Comparison of ENCODE assay signal across 1 cellular context in the genomic region with DNA sequence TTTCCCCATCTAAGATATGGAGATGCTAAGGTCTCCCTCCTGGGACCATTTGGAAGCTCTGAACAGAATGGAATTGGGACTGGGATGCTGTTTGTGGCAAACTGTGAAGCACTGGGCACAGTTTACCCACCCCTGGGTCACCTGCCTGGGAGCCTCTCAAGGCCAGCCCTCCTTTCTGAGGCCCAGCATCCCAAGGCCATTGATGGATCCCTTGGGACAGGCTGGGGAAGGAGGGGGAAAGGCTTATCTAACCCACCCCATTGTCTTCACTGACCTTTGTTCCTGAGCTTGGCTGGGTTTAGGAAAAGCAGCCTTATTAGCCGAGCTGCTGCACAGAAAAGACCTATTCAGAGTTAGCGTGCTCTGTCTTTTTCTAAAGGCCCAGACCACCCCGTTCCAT.
TF ChIP-seq lines count a peak whose summit lies in the region.

No MANE protein-coding gene starts in this region.

TF ChIP-seq in HepG2, 621 proteins besides CTCF, POLR2A, EP300 and RAD21 (continued from another document):
- TF ChIP-seq, protein P1, sequence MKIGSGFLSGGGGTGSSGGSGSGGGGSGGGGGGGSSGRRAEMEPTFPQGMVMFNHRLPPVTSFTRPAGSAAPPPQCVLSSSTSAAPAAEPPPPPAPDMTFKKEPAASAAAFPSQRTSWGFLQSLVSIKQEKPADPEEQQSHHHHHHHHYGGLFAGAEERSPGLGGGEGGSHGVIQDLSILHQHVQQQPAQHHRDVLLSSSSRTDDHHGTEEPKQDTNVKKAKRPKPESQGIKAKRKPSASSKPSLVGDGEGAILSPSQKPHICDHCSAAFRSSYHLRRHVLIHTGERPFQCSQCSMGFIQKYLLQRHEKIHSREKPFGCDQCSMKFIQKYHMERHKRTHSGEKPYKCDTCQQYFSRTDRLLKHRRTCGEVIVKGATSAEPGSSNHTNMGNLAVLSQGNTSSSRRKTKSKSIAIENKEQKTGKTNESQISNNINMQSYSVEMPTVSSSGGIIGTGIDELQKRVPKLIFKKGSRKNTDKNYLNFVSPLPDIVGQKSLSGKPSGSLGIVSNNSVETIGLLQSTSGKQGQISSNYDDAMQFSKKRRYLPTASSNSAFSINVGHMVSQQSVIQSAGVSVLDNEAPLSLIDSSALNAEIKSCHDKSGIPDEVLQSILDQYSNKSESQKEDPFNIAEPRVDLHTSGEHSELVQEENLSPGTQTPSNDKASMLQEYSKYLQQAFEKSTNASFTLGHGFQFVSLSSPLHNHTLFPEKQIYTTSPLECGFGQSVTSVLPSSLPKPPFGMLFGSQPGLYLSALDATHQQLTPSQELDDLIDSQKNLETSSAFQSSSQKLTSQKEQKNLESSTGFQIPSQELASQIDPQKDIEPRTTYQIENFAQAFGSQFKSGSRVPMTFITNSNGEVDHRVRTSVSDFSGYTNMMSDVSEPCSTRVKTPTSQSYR (CRISPR knock-in tag; IDR thresholded peaks at IDR 0.05; ENCODE audit: borderline replicate concordance): 0 out of 2 replicates have a peak, but pooled peaks have one; percentile 27
- TF ChIP-seq ZMYM4 (CRISPR knock-in tag; IDR thresholded peaks at IDR 0.05) (0 out of 2 replicates have a peak, but pooled peaks have one; percentile 15), HMG20A (CRISPR knock-in tag; IDR thresholded peaks at IDR 0.05; ENCODE audit: borderline replicate concordance) (peak; percentile 40; the same call in 1 of the 2 replicates), FOXO1 (CRISPR knock-in tag; IDR thresholded peaks at IDR 0.05) (0 out of 2 replicates have a peak, but pooled peaks have one; percentile 29), ARID5B (CRISPR knock-in tag; IDR thresholded peaks at IDR 0.05) (peak; percentile 90), SALL1 (CRISPR knock-in tag; IDR thresholded peaks at IDR 0.05) (peak; percentile 54; the same call in 1 of the 2 replicates), SMYD3 (CRISPR knock-in tag; IDR thresholded peaks at IDR 0.05) (no peak), GPBP1L1 (CRISPR knock-in tag; IDR thresholded peaks at IDR 0.05) (no peak), POLR2AphosphoS2 (IDR thresholded peaks at IDR 0.05; ENCODE audit: low read depth, low read length) (no peak), CAMTA2 (CRISPR knock-in tag; IDR thresholded peaks at IDR 0.05; ENCODE audit: borderline replicate concordance) (no peak), KDM1A (CRISPR knock-in tag; IDR thresholded peaks at IDR 0.05) (peak; percentile 63; the same call in 1 of the 2 replicates), RBFOX2 (IDR thresholded peaks at IDR 0.05; ENCODE audit: low read depth, low read length) (no peak), NAIF1 (CRISPR knock-in tag; IDR thresholded peaks at IDR 0.05; ENCODE audit: borderline replicate concordance) (no peak)
